13 cellular contexts compared by ENCODE assay signal in genomic region chr1:200894712-200895447, GRCh38. TPM values are rescaled to one million over a fixed set of nuclear protein-coding genes. Genes with fewer than 3 reads are reported as not detected.
A peak's percentile ranks its signal among the peaks of the same experiment; 100 is the strongest.
DNase-seq lines count a peak whose midpoint lies in the region; ATAC-seq and TF ChIP-seq lines count a peak whose summit lies in the region.
"Had no signal": no experiment of that assay in that cellular context is flagged by ENCODE, and none has a peak within 500 bp of the region (broad histone marks: within the 10 kb centered on the region; RNA-seq: fewer than 3 reads in every experiment).

A gene with protein sequence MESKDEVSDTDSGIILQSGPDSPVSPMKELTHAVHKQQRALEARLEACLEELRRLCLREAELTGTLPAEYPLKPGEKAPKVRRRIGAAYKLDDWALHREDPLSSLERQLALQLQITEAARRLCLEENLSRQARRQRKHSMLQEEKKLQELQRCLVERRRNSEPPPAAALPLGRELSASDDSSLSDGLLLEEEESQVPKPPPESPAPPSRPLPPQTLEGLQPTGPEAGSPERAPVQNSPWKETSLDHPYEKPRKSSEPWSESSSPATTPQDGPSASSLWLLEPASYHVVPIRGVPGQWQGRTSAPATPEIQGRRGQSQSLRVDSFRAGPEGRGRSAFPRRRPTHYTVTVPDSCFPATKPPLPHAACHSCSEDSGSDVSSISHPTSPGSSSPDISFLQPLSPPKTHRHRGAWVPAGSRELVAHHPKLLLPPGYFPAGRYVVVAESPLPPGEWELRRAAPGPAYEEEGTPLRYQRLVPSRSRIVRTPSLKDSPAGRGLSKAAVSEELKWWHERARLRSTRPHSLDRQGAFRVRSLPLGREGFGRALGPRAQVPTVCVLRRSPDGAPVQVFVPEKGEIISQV (plus strand): TSS chr1:200894900. CDS start chr1:200898401, 3,501 bp downstream.

- peak within 1 kb of the TSS; percentile 77 for H4K8ac ChIP-seq in trophoblast cell (ENCODE audit: low read depth, low read length)

- H3K79me2 ChIP-seq in PC-3 (ENCODE audit: low read length), result peaks cover 82% of the 10 kb centered on the region
- peaks cover 36% of the 10 kb centered on the region for H3K79me2 ChIP-seq in trophoblast cell (ENCODE audit: control insufficient read depth, insufficient read depth, low read length, poor library complexity)

- peaks cover 13% of the 10 kb centered on the region for H3F3A ChIP-seq in PC-3 (ENCODE audit: low read length, unreplicated experiment)

- peak within 1 kb of the TSS; percentile 88 for H2AK5ac ChIP-seq in trophoblast cell (ENCODE audit: low read length)

- peak within 1 kb of the TSS; percentile 63 for H2BK5ac ChIP-seq in trophoblast cell (ENCODE audit: low read depth, low read length, poor library complexity)

- H3K4me3 ChIP-seq in PC-3 (ENCODE audit: low read length), result peak within 1 kb of the TSS; percentile 67
- H3K4me3 ChIP-seq in trophoblast cell (ENCODE audit: low read depth, low read length), result peak within 1 kb of the TSS; percentile 52

- peak within 1 kb of the TSS; percentile 57 for H2BK120ac ChIP-seq in trophoblast cell (ENCODE audit: insufficient read depth, low read length, poor library complexity)

- TF ChIP-seq CTCF in PC-3 (conservative IDR thresholded peaks at IDR 0.05; ENCODE audit: low read depth, low read length), result peak; percentile 48; the same call in 1 of the 2 replicates

- H3K23ac ChIP-seq in trophoblast cell (ENCODE audit: low read length), result no peak within 1 kb of the TSS

- peak within 1 kb of the TSS; percentile 68 for H3K4ac ChIP-seq in trophoblast cell (ENCODE audit: low read depth, low read length)

- H3K9ac ChIP-seq in PC-3 (ENCODE audit: low read length) (peak within 1 kb of the TSS; percentile 62), trophoblast cell (ENCODE audit: low read length) (no peak within 1 kb of the TSS)

- no peaks in the 10 kb centered on the region for H3K9me2 ChIP-seq in PC-3 (replicated peaks; ENCODE audit: low read length)

- H4K20me1 ChIP-seq in PC-3 (ENCODE audit: low read length), result peaks cover 11% of the 10 kb centered on the region

- H2BK12ac ChIP-seq in trophoblast cell (ENCODE audit: low read length), result peak within 1 kb of the TSS; percentile 87

- TSS peak; percentile 35 for BruUV-seq in PC-3 (replicated peaks; lab: Mats Ljungman, UMichigan)

- H3K14ac ChIP-seq in trophoblast cell (ENCODE audit: low read length), result peak within 1 kb of the TSS; percentile 71

- peak within 1 kb of the TSS; percentile 81 for H3K18ac ChIP-seq in trophoblast cell (ENCODE audit: low read length)

- H4K12ac ChIP-seq in trophoblast cell (ENCODE audit: low read depth, low read length), result no peak within 1 kb of the TSS

- H3K27me3 ChIP-seq in PC-3 (ENCODE audit: low read length), result no peaks in the 10 kb centered on the region
- no peaks in the 10 kb centered on the region for H3K27me3 ChIP-seq in trophoblast cell (ENCODE audit: insufficient read depth, low read length)

- H2AFZ ChIP-seq in PC-3 (ENCODE audit: low read length) (peak within 1 kb of the TSS; percentile 54), trophoblast cell (ENCODE audit: insufficient read depth, low read length, poor library complexity) (peak within 1 kb of the TSS; percentile 25)

- peak; percentile 81 for DNase-seq in ELF-1 (ENCODE audit: low read depth, low spot score)
- DNase-seq in PC-3, result peak; percentile 99
- DNase-seq in glomerular visceral epithelial cell (ENCODE audit: extremely low spot score), result peak; percentile 34
- DNase-seq in trophoblast cell, result peak; percentile 80 to 81
- no peak for DNase-seq in SK-N-DZ (ENCODE audit: low spot score)
- DNase-seq in NCI-H69 (lab: John Stamatoyannopoulos, UW), result no peak
- no peak for DNase-seq in left lobe of liver (ENCODE audit: low spot score)
- DNase-seq: activated CD4-positive, alpha-beta T cell treated with anti-CD3 and anti-CD28 coated beads for 4 hours; NCI-H1417 treated with DMSO at 0.1 percent for 48 hours had no signal

- H4K91ac ChIP-seq in trophoblast cell (ENCODE audit: low read depth, low read length), result peak within 1 kb of the TSS; percentile 79

- H3K36me3 ChIP-seq in PC-3 (ENCODE audit: low read depth, low read length) (peaks cover 17% of the 10 kb centered on the region), trophoblast cell (ENCODE audit: control insufficient read depth in 1 of 2, insufficient read depth in 2 of 2, low read length in 2 of 2) (peaks cover 10 to 20% of the 10 kb centered on the region in 2 experiments)

- H3K27ac ChIP-seq in PC-3 (ENCODE audit: low read length) (peak within 1 kb of the TSS; percentile 74), trophoblast cell (ENCODE audit: low read depth, low read length) (peak within 1 kb of the TSS; percentile 82)

- H3K9me3 ChIP-seq in PC-3 (ENCODE audit: low read length) (no peaks in the 10 kb centered on the region), trophoblast cell (ENCODE audit: insufficient read depth, low read depth, low read length) (no peaks in the 10 kb centered on the region)

- CTCF ChIA-PET in PC-3 (lab: Charles Lee), result interaction anchor here (0.5 to 0.6 kb wide), 2 partner anchors 126 to 546 kb away, joined by 4 to 5 read pairs; no protein-coding TSS in a partner anchor

- H3K4me1 ChIP-seq in PC-3 (ENCODE audit: insufficient read depth, low read length) (peaks cover 73% of the 10 kb centered on the region), trophoblast cell (ENCODE audit: control insufficient read depth in 1 of 2, insufficient read depth in 2 of 2, low read length in 2 of 2) (peaks cover 59 to 68% of the 10 kb centered on the region in 2 experiments)

- intact Hi-C loops in PC-3 (cut with micrococcal nuclease), result loop anchor here (5.0 kb wide), 1 partner anchor 217 kb away; the partner anchor contains the start of gene CACNA1S

- peaks cover 55% of the 10 kb centered on the region for H3K79me1 ChIP-seq in trophoblast cell (ENCODE audit: low read length)

- H3K4me2 ChIP-seq in PC-3 (ENCODE audit: low read length) (peak within 1 kb of the TSS; percentile 86), trophoblast cell (ENCODE audit: low read length) (peak within 1 kb of the TSS; percentile 63)

- WGBS in trophoblast cell (ENCODE audit: extremely low coverage, insufficient coverage, insufficient read length), result no CpG with 5 or more reads among the region's 15 CpGs

- peak; percentile 11 for ATAC-seq in PC-3
- no peak for ATAC-seq in GM21786 (IDR thresholded peaks at IDR 0.05; ENCODE audit: unreplicated experiment)
- no peak for ATAC-seq in left lobe of liver
- ATAC-seq: activated naive CD4-positive, alpha-beta T cell treated with anti-CD3 and anti-CD28 coated beads, Interleukin-2, amount 50 U/mL, for 72 hours; Panc1; stimulated activated effector memory CD8-positive, alpha-beta T cell treated with anti-CD3 and anti-CD28 coated beads, Interleukin-12 subunit alpha, Interleukin-12 subunit beta, amount 100 ng/mL, for 72 hours had no signal

- POLR2A ChIA-PET in PC-3 (lab: Charles Lee; ENCODE audit: unreplicated experiment), result interaction anchor here (0.6 to 1.3 kb wide), 2 partner anchors 53 to 225 kb away, joined by 4 to 5 read pairs; partner anchors contain the start of gene DDX59

RNA-seq across cellular contexts. Expression of the gene that starts here (rescaled TPM):
- total RNA-seq in PC-3 (2014; rRNA removed), result 102 and 128 TPM in 2 replicates
- 28.5 and 30.7 TPM in 2 replicates for polyA plus RNA-seq in trophoblast cell (2013)
- polyA plus RNA-seq in SK-N-DZ (2014; cell fraction: cytosol; rRNA removed), result 2.0 and 6.7 TPM in 2 replicates
- polyA plus RNA-seq in SK-N-DZ (2014; cell fraction: nucleus; rRNA removed), result 4.0 and 13.0 TPM in 2 replicates
- 0.45 TPM for total RNA-seq in left lobe of liver

Comparison
In these comparisons a context has a peak if more than half of its experiments do, and no peak if none do; other contexts are left out.
1. RNA of the gene that starts here (total RNA-seq): 102 to 128 TPM in PC-3; 0.45 TPM in left lobe of liver (single experiment); every median in the first group is over 10 times any median in the second.
2. DNase-seq: peak in ELF-1 (single experiment), PC-3 (single experiment), glomerular visceral epithelial cell (single experiment) and trophoblast cell (2 of 2); none in SK-N-DZ (single experiment), NCI-H69 (single experiment) and left lobe of liver (single experiment).